Comparison of ENCODE assay signal across 8 cellular contexts in genomic region chrX:41922694-41923171, GRCh38. TPM values are rescaled to one million over a fixed set of nuclear protein-coding genes. Genes with fewer than 3 reads are reported as not detected.
DNase-seq lines count a peak whose midpoint lies in the region; ATAC-seq lines count a peak whose summit lies in the region.

No MANE protein-coding gene starts in this region.

- H3K4me1 Mint-ChIP-seq in activated T-cell treated with anti-CD3 and anti-CD28 coated beads, Interleukin-2, amount 50 U/mL, for 24 hours (ENCODE audit: low read depth), result peaks cover 43% of the 10 kb centered on the region

- ATAC-seq in HG03354 (IDR thresholded peaks at IDR 0.05; ENCODE audit: poor library complexity, severe bottlenecking, unreplicated experiment), result peak; percentile 35

- peaks cover 37% of the 10 kb centered on the region for H3K27me3 Mint-ChIP-seq in activated T-cell treated with anti-CD3 and anti-CD28 coated beads, Interleukin-2, amount 50 U/mL, for 24 hours

- H3K9me3 Mint-ChIP-seq in activated T-cell treated with anti-CD3 and anti-CD28 coated beads, Interleukin-2, amount 50 U/mL, for 24 hours, result no peaks in the 10 kb centered on the region

- peak overlapping the region; percentile 84 for H3K4me3 Mint-ChIP-seq in activated T-cell treated with anti-CD3 and anti-CD28 coated beads, Interleukin-2, amount 50 U/mL, for 24 hours

- H3K27ac Mint-ChIP-seq in activated T-cell treated with anti-CD3 and anti-CD28 coated beads, Interleukin-2, amount 50 U/mL, for 24 hours, result peak overlapping the region; percentile 89

- peaks cover 5% of the 10 kb centered on the region for H3K36me3 Mint-ChIP-seq in activated T-cell treated with anti-CD3 and anti-CD28 coated beads, Interleukin-2, amount 50 U/mL, for 24 hours (ENCODE audit: low read depth)

- DNase-seq in activated T-cell treated with anti-CD3 and anti-CD28 coated beads, Interleukin-2, amount 50 U/mL, for 24 hours, result peak; percentile 50
- DNase-seq in activated T-cell treated with anti-CD3 and anti-CD28 coated beads, Interleukin-2, amount 50 U/mL, for 1 hour, result no peak
- DNase-seq in SK-N-DZ (ENCODE audit: low spot score) (peak; percentile 35), left kidney (ENCODE audit: low read depth, low spot score) (peak; percentile 67), Kasumi-1 (lab: John Stamatoyannopoulos, UW) (no peak)
- DNase-seq in central memory CD4-positive, alpha-beta T cell, result peak; percentile 7
- DNase-seq in stimulated activated CD8-positive, alpha-beta memory T cell treated with anti-CD3 and anti-CD28 coated beads, Interleukin-4, amount 100 ng/mL, for 48 hours, result peak; percentile 31

RNA-seq across cellular contexts. Expression of gene CASK, which starts 0.6 kb away (rescaled TPM):
- 20.8 and 37.0 TPM in 2 replicates for polyA plus RNA-seq in SK-N-DZ (2014; cell fraction: cytosol; rRNA removed)
- polyA plus RNA-seq in SK-N-DZ (2014; cell fraction: nucleus; rRNA removed), result 16.3 and 30.5 TPM in 2 replicates

Comparison
In these comparisons a context has a peak if more than half of its experiments do, and no peak if none do; other contexts are left out.
1. DNase-seq: peak in activated T-cell treated with anti-CD3 and anti-CD28 coated beads, Interleukin-2, amount 50 U/mL, for 24 hours (single experiment), SK-N-DZ (single experiment), central memory CD4-positive, alpha-beta T cell (single experiment), left kidney (single experiment) and stimulated activated CD8-positive, alpha-beta memory T cell treated with anti-CD3 and anti-CD28 coated beads, Interleukin-4, amount 100 ng/mL, for 48 hours (single experiment); none in activated T-cell treated with anti-CD3 and anti-CD28 coated beads, Interleukin-2, amount 50 U/mL, for 1 hour (single experiment) and Kasumi-1 (0 of 2).